Comparison of ENCODE assay signal across 22 cellular contexts in the genomic region with DNA sequence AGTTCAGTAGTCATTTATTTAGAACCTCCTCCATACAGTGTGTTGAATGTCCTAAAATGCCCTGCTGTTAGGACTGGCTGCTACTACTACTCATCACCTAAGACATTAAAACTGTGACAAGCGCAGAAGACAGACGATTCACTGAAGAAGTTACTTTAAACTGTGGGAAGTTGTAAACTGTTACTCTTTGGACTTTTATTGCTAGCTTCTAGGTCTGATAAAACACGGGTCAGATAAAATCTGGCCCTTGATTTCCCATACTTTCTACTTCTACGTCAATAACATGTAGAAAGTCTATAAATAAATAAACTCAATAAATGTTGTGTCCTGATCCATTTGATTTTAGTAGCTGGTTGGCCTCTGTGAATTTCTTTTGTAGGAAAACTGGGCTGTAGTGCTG.
"Had no signal": no experiment of that assay in that cellular context is flagged by ENCODE, and none has a peak within 500 bp of the region (broad histone marks: within the 10 kb centered on the region; RNA-seq: fewer than 3 reads in every experiment).

No MANE protein-coding gene starts in this region.

- H3K27ac ChIP-seq: brain microvascular endothelial cell, cardiac muscle cell had no signal

- DNase-seq: activated CD4-positive, alpha-beta memory T cell treated with anti-CD3 and anti-CD28 coated beads, Interleukin-2, amount 10 ng/mL, durations not matched to agents 7 days and 5 days; activated CD4-positive, alpha-beta T cell treated with anti-CD3 and anti-CD28 coated beads, Interleukin-2, amount 50 U/mL, for 1 hour; activated CD4-positive, CD25-positive, alpha-beta regulatory T cell; activated effector memory CD4-positive, alpha-beta T cell treated with Interleukin-2 at 50 U/mL for 16 hours; activated naive CD4-positive, alpha-beta T cell; activated T-cell treated with anti-CD3 and anti-CD28 coated beads for 4 hours; amygdala; brain microvascular endothelial cell; Karpas-422; NCI-H1092; NCI-H1417; NCI-H1930; NCI-H2171; NCI-H226; NCI-H526; NCI-H82; SIG-M5; T-helper 2 cell; T1000 had no signal

- H3K4me3 ChIP-seq: cardiac muscle cell, K562 had no signal

- H3K36me3 ChIP-seq: brain microvascular endothelial cell had no signal

- H3K27me3 Mint-ChIP-seq: activated CD4-positive, alpha-beta memory T cell treated with anti-CD3 and anti-CD28 coated beads, Interleukin-2, amount 10 ng/mL, durations not matched to agents 7 days and 5 days; activated naive CD4-positive, alpha-beta T cell treated with anti-CD3 and anti-CD28 coated beads, Interleukin-2, amount 50 U/mL, for 24 hours had no signal

- H3K4me3 Mint-ChIP-seq: activated CD4-positive, alpha-beta memory T cell treated with anti-CD3 and anti-CD28 coated beads, Interleukin-2, amount 10 ng/mL, durations not matched to agents 7 days and 5 days; activated naive CD4-positive, alpha-beta T cell treated with anti-CD3 and anti-CD28 coated beads, Interleukin-2, amount 50 U/mL, for 24 hours had no signal

- H3K9me3 Mint-ChIP-seq: activated naive CD4-positive, alpha-beta T cell treated with anti-CD3 and anti-CD28 coated beads, Interleukin-2, amount 50 U/mL, for 24 hours had no signal

- ATAC-seq: K562 had no signal

- H3K27ac Mint-ChIP-seq: activated CD4-positive, alpha-beta memory T cell treated with anti-CD3 and anti-CD28 coated beads, Interleukin-2, amount 10 ng/mL, durations not matched to agents 7 days and 5 days had no signal

- H3K27me3 ChIP-seq: brain microvascular endothelial cell, cardiac muscle cell had no signal
